Comparison of ENCODE assay signal across 20 cellular contexts in the genomic region with DNA sequence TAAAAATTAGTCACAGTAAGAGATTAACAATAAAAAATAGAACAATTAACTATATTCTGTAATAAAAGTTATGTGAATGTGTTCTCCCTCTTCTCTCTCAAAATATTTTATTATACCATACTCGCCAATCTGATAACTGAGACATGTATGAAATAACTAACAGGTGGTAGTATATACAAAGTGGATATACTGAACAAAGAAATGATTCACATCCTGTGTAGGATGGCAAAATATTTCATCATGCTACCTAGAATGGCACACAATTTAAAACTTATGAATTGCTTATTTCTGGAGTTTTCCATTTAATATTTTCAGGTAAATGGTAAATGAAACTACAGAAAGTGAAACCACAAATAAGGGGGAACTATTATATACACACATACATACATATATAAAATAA.
"Had no signal": no experiment of that assay in that cellular context is flagged by ENCODE, and none has a peak within 500 bp of the region (broad histone marks: within the 10 kb centered on the region; RNA-seq: fewer than 3 reads in every experiment).

No MANE protein-coding gene starts in this region.

- H3K9me3 ChIP-seq: neutrophil, thoracic aorta, upper lobe of left lung had no signal

- H3K27me3 ChIP-seq: neutrophil, spleen, upper lobe of left lung had no signal

- H3K4me3 ChIP-seq: lung, spleen, thoracic aorta, upper lobe of left lung had no signal

- H3K27ac Mint-ChIP-seq: activated B cell treated with CpG ODN at 0.5 μM for 24 hours; activated CD4-positive, alpha-beta T cell treated with anti-CD3 and anti-CD28 coated beads, Interleukin-2, amount 10 ng/mL, durations not matched to agents 24 days and 14 days; activated CD8-positive, alpha-beta T cell treated with anti-CD3 and anti-CD28 coated beads for 36 hours; activated naive CD4-positive, alpha-beta T cell treated with anti-CD3 and anti-CD28 coated beads, Interleukin-2, amount 10 ng/mL, durations not matched to agents 7 days and 5 days; activated T-cell treated with anti-CD3 and anti-CD28 coated beads, Interleukin-2, amount 50 U/mL, for 24 hours; mesothelial cell of epicardium; natural killer cell treated with Interleukin-12 subunit alpha and Interleukin-12 subunit beta and Interleukin-15 and Interleukin-18, amount 100 ng/mL, for 72 hours; stimulated activated memory B cell treated with anti-CD40 and anti-IgM and Interleukin-4, amounts not matched to agents 10 μg/mL and 1 μg/mL and 100 μg/mL, for 72 hours; T-cell had no signal

- H3K4me3 Mint-ChIP-seq: activated B cell treated with CpG ODN at 0.5 μM for 24 hours; activated CD4-positive, alpha-beta T cell treated with anti-CD3 and anti-CD28 coated beads, Interleukin-2, amount 10 ng/mL, durations not matched to agents 24 days and 14 days; activated CD8-positive, alpha-beta T cell treated with anti-CD3 and anti-CD28 coated beads for 36 hours; activated naive CD4-positive, alpha-beta T cell treated with anti-CD3 and anti-CD28 coated beads, Interleukin-2, amount 10 ng/mL, durations not matched to agents 7 days and 5 days; activated T-cell treated with anti-CD3 and anti-CD28 coated beads, Interleukin-2, amount 50 U/mL, for 24 hours; mesothelial cell of epicardium; natural killer cell treated with Interleukin-12 subunit alpha and Interleukin-12 subunit beta and Interleukin-15 and Interleukin-18, amount 100 ng/mL, for 72 hours; stimulated activated memory B cell treated with anti-CD40 and anti-IgM and Interleukin-4, amounts not matched to agents 10 μg/mL and 1 μg/mL and 100 μg/mL, for 72 hours; T-cell had no signal

- DNase-seq: activated B cell treated with CpG ODN at 0.5 μM for 24 hours; activated CD4-positive, alpha-beta T cell treated with anti-CD3 and anti-CD28 coated beads, Interleukin-2, amount 10 ng/mL, durations not matched to agents 24 days and 14 days; activated CD8-positive, alpha-beta T cell treated with anti-CD3 and anti-CD28 coated beads for 36 hours; activated naive CD4-positive, alpha-beta T cell treated with anti-CD3 and anti-CD28 coated beads, Interleukin-2, amount 10 ng/mL, durations not matched to agents 7 days and 5 days; activated T-cell treated with anti-CD3 and anti-CD28 coated beads, Interleukin-2, amount 50 U/mL, for 24 hours; effector CD8-positive, alpha-beta T cell; glutamatergic neuron; hippocampal formation; spleen; stimulated activated CD4-positive, alpha-beta T cell treated with anti-CD3 and anti-CD28 coated beads, Interleukin-4, amount 100 ng/mL, for 4 hours; T-cell; upper lobe of left lung had no signal

- ATAC-seq: activated CD8-positive, alpha-beta T cell treated with anti-CD3 and anti-CD28 coated beads for 36 hours; natural killer cell treated with Interleukin-12 subunit alpha and Interleukin-12 subunit beta and Interleukin-15 and Interleukin-18, amount 100 ng/mL, for 72 hours; sciatic nerve; stimulated activated memory B cell treated with anti-CD40 and anti-IgM and Interleukin-4, amounts not matched to agents 10 μg/mL and 1 μg/mL and 100 μg/mL, for 72 hours; T-cell had no signal

- H3K36me3 ChIP-seq: neutrophil, spleen, thoracic aorta, upper lobe of left lung had no signal

- H3K4me1 ChIP-seq: parathyroid adenoma, spleen, upper lobe of left lung had no signal

- H3K4me1 Mint-ChIP-seq: activated B cell treated with CpG ODN at 0.5 μM for 24 hours; activated CD4-positive, alpha-beta T cell treated with anti-CD3 and anti-CD28 coated beads, Interleukin-2, amount 10 ng/mL, durations not matched to agents 24 days and 14 days; activated naive CD4-positive, alpha-beta T cell treated with anti-CD3 and anti-CD28 coated beads, Interleukin-2, amount 10 ng/mL, durations not matched to agents 7 days and 5 days; mesothelial cell of epicardium; stimulated activated memory B cell treated with anti-CD40 and anti-IgM and Interleukin-4, amounts not matched to agents 10 μg/mL and 1 μg/mL and 100 μg/mL, for 72 hours; T-cell had no signal

- H3K27me3 Mint-ChIP-seq: activated B cell treated with CpG ODN at 0.5 μM for 24 hours; activated CD4-positive, alpha-beta T cell treated with anti-CD3 and anti-CD28 coated beads, Interleukin-2, amount 10 ng/mL, durations not matched to agents 24 days and 14 days; activated CD8-positive, alpha-beta T cell treated with anti-CD3 and anti-CD28 coated beads for 36 hours; activated naive CD4-positive, alpha-beta T cell treated with anti-CD3 and anti-CD28 coated beads, Interleukin-2, amount 10 ng/mL, durations not matched to agents 7 days and 5 days; activated T-cell treated with anti-CD3 and anti-CD28 coated beads, Interleukin-2, amount 50 U/mL, for 24 hours; natural killer cell treated with Interleukin-12 subunit alpha and Interleukin-12 subunit beta and Interleukin-15 and Interleukin-18, amount 100 ng/mL, for 72 hours; stimulated activated memory B cell treated with anti-CD40 and anti-IgM and Interleukin-4, amounts not matched to agents 10 μg/mL and 1 μg/mL and 100 μg/mL, for 72 hours; T-cell had no signal

- H3K27ac ChIP-seq: neutrophil, parathyroid adenoma, spleen, thoracic aorta, upper lobe of left lung had no signal

- H3K36me3 Mint-ChIP-seq: activated naive CD4-positive, alpha-beta T cell treated with anti-CD3 and anti-CD28 coated beads, Interleukin-2, amount 10 ng/mL, durations not matched to agents 7 days and 5 days; mesothelial cell of epicardium; natural killer cell treated with Interleukin-12 subunit alpha and Interleukin-12 subunit beta and Interleukin-15 and Interleukin-18, amount 100 ng/mL, for 72 hours; stimulated activated memory B cell treated with anti-CD40 and anti-IgM and Interleukin-4, amounts not matched to agents 10 μg/mL and 1 μg/mL and 100 μg/mL, for 72 hours; T-cell had no signal

- H3K9me3 Mint-ChIP-seq: activated B cell treated with CpG ODN at 0.5 μM for 24 hours; activated CD4-positive, alpha-beta T cell treated with anti-CD3 and anti-CD28 coated beads, Interleukin-2, amount 10 ng/mL, durations not matched to agents 24 days and 14 days; activated naive CD4-positive, alpha-beta T cell treated with anti-CD3 and anti-CD28 coated beads, Interleukin-2, amount 10 ng/mL, durations not matched to agents 7 days and 5 days; activated T-cell treated with anti-CD3 and anti-CD28 coated beads, Interleukin-2, amount 50 U/mL, for 24 hours; natural killer cell treated with Interleukin-12 subunit alpha and Interleukin-12 subunit beta and Interleukin-15 and Interleukin-18, amount 100 ng/mL, for 72 hours; stimulated activated memory B cell treated with anti-CD40 and anti-IgM and Interleukin-4, amounts not matched to agents 10 μg/mL and 1 μg/mL and 100 μg/mL, for 72 hours; T-cell had no signal
